14 cellular contexts compared by ENCODE assay signal in genomic region chr1:110393691-110394564, GRCh38. TPM values are rescaled to one million over a fixed set of nuclear protein-coding genes. Genes with fewer than 3 reads are reported as not detected.
DNase-seq lines count a peak whose midpoint lies in the region; TF ChIP-seq lines count a peak whose summit lies in the region.
"Had no signal": no experiment of that assay in that cellular context is flagged by ENCODE, and none has a peak within 500 bp of the region (broad histone marks: within the 10 kb centered on the region; RNA-seq: fewer than 3 reads in every experiment).

No MANE protein-coding gene starts in this region.

- no peak overlapping the region for H3K4me3 Mint-ChIP-seq in osteocyte (ENCODE audit: unreplicated experiment)
- H3K4me3 Mint-ChIP-seq: activated CD4-positive, alpha-beta memory T cell treated with anti-CD3 and anti-CD28 coated beads, Interleukin-2, amount 10 ng/mL, durations not matched to agents 7 days and 5 days; central memory CD8-positive, alpha-beta T cell had no signal

- DNase-seq in EL (peak; percentile 83), RWPE1 (ENCODE audit: low spot score) (peak; percentile 32), fibroblast of lung (ENCODE audit: low read depth in 2 of 2) (peak; percentile 82 to 85), osteocyte (ENCODE audit: extremely low spot score, unreplicated experiment) (no peak), NCI-H2171 treated with DMSO at 0.1 percent for 48 hours (lab: John Stamatoyannopoulos, UW) (no peak), GDM1 (lab: John Stamatoyannopoulos, UW) (no peak), activated gamma-delta T cell treated with Interleukin-2 at 50 U/mL for 16 hours (no peak), DMS79 treated with DMSO at 0.1 percent for 48 hours (lab: John Stamatoyannopoulos, UW) (no peak)
- DNase-seq: activated CD4-positive, alpha-beta memory T cell treated with anti-CD3 and anti-CD28 coated beads, Interleukin-2, amount 10 ng/mL, durations not matched to agents 7 days and 5 days; DND-41; NCI-H2171; occipital lobe; SIG-M5 had no signal

- H3K27ac Mint-ChIP-seq in osteocyte (ENCODE audit: unreplicated experiment): peak overlapping the region; percentile 82
- H3K27ac Mint-ChIP-seq: activated CD4-positive, alpha-beta memory T cell treated with anti-CD3 and anti-CD28 coated beads, Interleukin-2, amount 10 ng/mL, durations not matched to agents 7 days and 5 days had no signal

- no peak overlapping the region for H3K9ac ChIP-seq in fibroblast of lung (ENCODE audit: insufficient read depth, low read length)

- H3K9me3 ChIP-seq in fibroblast of lung (ENCODE audit: control insufficient read depth, insufficient read depth, low read depth, low read length): no peaks in the 10 kb centered on the region

- CTCF ChIA-PET in RWPE1 (lab: Yijun Ruan, JAX): interaction anchor here (1.1 kb wide), 1 partner anchor 197 kb away, joined by 3 read pairs; no protein-coding TSS in a partner anchor

- peak overlapping the region in 1 of 4 experiments; percentile 12 for H3K4me3 ChIP-seq in fibroblast of lung (replicated peaks in 1 of 4; ENCODE audit: control extremely low read depth in 1 of 4, insufficient read depth in 1 of 4, low read depth in 3 of 4, low read length in 4 of 4)

- no peaks in the 10 kb centered on the region for H4K20me1 ChIP-seq in fibroblast of lung (ENCODE audit: control insufficient read depth, extremely low read depth, insufficient read depth, low read length)

- no peaks in the 10 kb centered on the region for H3K27me3 Mint-ChIP-seq in osteocyte (ENCODE audit: unreplicated experiment)
- H3K27me3 Mint-ChIP-seq: activated CD4-positive, alpha-beta memory T cell treated with anti-CD3 and anti-CD28 coated beads, Interleukin-2, amount 10 ng/mL, durations not matched to agents 7 days and 5 days; central memory CD8-positive, alpha-beta T cell had no signal

- H3K4me1 Mint-ChIP-seq in osteocyte (ENCODE audit: unreplicated experiment): peaks cover 50% of the 10 kb centered on the region
- H3K4me1 Mint-ChIP-seq: activated CD4-positive, alpha-beta memory T cell treated with anti-CD3 and anti-CD28 coated beads, Interleukin-2, amount 10 ng/mL, durations not matched to agents 7 days and 5 days; central memory CD8-positive, alpha-beta T cell had no signal

- peaks cover 6% of the 10 kb centered on the region for H3K36me3 Mint-ChIP-seq in osteocyte (ENCODE audit: unreplicated experiment)

- H3K79me2 ChIP-seq in fibroblast of lung (ENCODE audit: control insufficient read depth, insufficient read depth, low read length): no peaks in the 10 kb centered on the region

- no peak for TF ChIP-seq CTCF in RWPE1 (conservative IDR thresholded peaks at IDR 0.05; ENCODE audit: low read depth)
- no peak for TF ChIP-seq CTCF in fibroblast of lung (conservative IDR thresholded peaks at IDR 0.05 in 1 of 2, IDR thresholded peaks at IDR 0.05 in 1 of 2; ENCODE audit: low read depth in 1 of 2, low read length in 2 of 2)
- TF ChIP-seq CTCF in osteocyte (IDR thresholded peaks at IDR 0.05): no peak

- H3K27me3 ChIP-seq in fibroblast of lung (ENCODE audit: control insufficient read depth, insufficient read depth, low read length): no peaks in the 10 kb centered on the region

- H3K27ac ChIP-seq in RWPE1 (no peak overlapping the region), fibroblast of lung (ENCODE audit: insufficient read depth, low read length) (peak overlapping the region; percentile 51)

- peaks cover 21% of the 10 kb centered on the region for H3K4me1 ChIP-seq in fibroblast of lung (ENCODE audit: control insufficient read depth, extremely low read depth, insufficient read depth, low read length)

- POLR2A ChIA-PET in RWPE1 (lab: Yijun Ruan, JAX; ENCODE audit: low non-redundant PET): no interaction called here

- H3K9me3 Mint-ChIP-seq in osteocyte (ENCODE audit: unreplicated experiment): no peaks in the 10 kb centered on the region
- H3K9me3 Mint-ChIP-seq: central memory CD8-positive, alpha-beta T cell had no signal

- no peak overlapping the region for H2AFZ ChIP-seq in fibroblast of lung (ENCODE audit: low read length)

- H3K4me2 ChIP-seq in fibroblast of lung (ENCODE audit: extremely low read depth, insufficient read depth, low read length): peak overlapping the region; percentile 60

- no peaks in the 10 kb centered on the region for H3K36me3 ChIP-seq in fibroblast of lung (ENCODE audit: control insufficient read depth, insufficient read depth, low read length)

RNA-seq across cellular contexts. Expression of gene SLC16A4, which starts 3.1 kb away (rescaled TPM):
- total RNA-seq in fibroblast of lung (42.6 and 64.4 TPM in 2 replicates), osteocyte (25.8 and 26.3 TPM in 2 replicates)
- 32.8 and 91.9 TPM in 2 replicates for polyA plus RNA-seq in fibroblast of lung
- polyA plus RNA-seq in fibroblast of lung (2012): 15.5 and 40.3 TPM in 2 replicates
- polyA minus RNA-seq in fibroblast of lung (ENCODE audit: low replicate concordance): 16.4 and 30.2 TPM in 2 replicates

RNA-seq across cellular contexts. Expression of gene LAMTOR5, which starts 13.6 kb away (rescaled TPM):
- 50.3 and 70.4 TPM in 2 replicates for total RNA-seq in fibroblast of lung
- 310 and 317 TPM in 2 replicates for polyA plus RNA-seq in fibroblast of lung
- 315 and 353 TPM in 2 replicates for polyA plus RNA-seq in fibroblast of lung (2012)
- 93.3 and 107 TPM in 2 replicates for polyA minus RNA-seq in fibroblast of lung (ENCODE audit: low replicate concordance)
- total RNA-seq in osteocyte: 125 and 127 TPM in 2 replicates

RNA-seq across cellular contexts. Expression of gene RBM15, which starts 54.8 kb away (rescaled TPM):
- total RNA-seq in fibroblast of lung (25.9 and 26.5 TPM in 2 replicates), osteocyte (26.3 and 27.8 TPM in 2 replicates)
- polyA plus RNA-seq in fibroblast of lung: 8.4 and 10.7 TPM in 2 replicates
- 4.1 and 4.2 TPM in 2 replicates for polyA plus RNA-seq in fibroblast of lung (2012)
- 40.5 and 54.2 TPM in 2 replicates for polyA minus RNA-seq in fibroblast of lung (ENCODE audit: low replicate concordance)

RNA-seq across cellular contexts. Expression of gene PROK1, which starts 57.0 kb away (rescaled TPM):
- total RNA-seq in fibroblast of lung: not detected in 2 replicates
- polyA plus RNA-seq in fibroblast of lung: not detected in 2 replicates
- not detected in 2 replicates for polyA plus RNA-seq in fibroblast of lung (2012)
- polyA minus RNA-seq in fibroblast of lung (ENCODE audit: low replicate concordance): not detected in 2 replicates
- not detected in 2 replicates for total RNA-seq in osteocyte
- total RNA-seq: activated CD4-positive, alpha-beta memory T cell treated with anti-CD3 and anti-CD28 coated beads, Interleukin-2, amount 10 ng/mL, durations not matched to agents 7 days and 5 days; occipital lobe had no signal

Comparison
In these comparisons a context has a peak if more than half of its experiments do, and no peak if none do; other contexts are left out.
1. DNase-seq: peak in EL (single experiment), RWPE1 (single experiment) and fibroblast of lung (2 of 2); none in osteocyte (single experiment), NCI-H2171 treated with DMSO at 0.1 percent for 48 hours (single experiment), GDM1 (single experiment), activated gamma-delta T cell treated with Interleukin-2 at 50 U/mL for 16 hours (single experiment) and DMS79 treated with DMSO at 0.1 percent for 48 hours (single experiment).